1 cellular context compared by ENCODE assay signal in genomic region chr13:114256547-114256946, GRCh38.
TF ChIP-seq lines count a peak whose summit lies in the region.

No MANE protein-coding gene starts in this region.

TF ChIP-seq in GM23338, 12 proteins besides CTCF, POLR2A, EP300 and RAD21:
- TF ChIP-seq ZNF462 (CRISPR knock-in tag; IDR thresholded peaks at IDR 0.05) (no peak), STAT1 (IDR thresholded peaks at IDR 0.05; ENCODE audit: unreplicated experiment) (no peak), JUNB (IDR thresholded peaks at IDR 0.05; ENCODE audit: unreplicated experiment) (no peak), CREB1 (CRISPR knock-in tag; IDR thresholded peaks at IDR 0.05; ENCODE audit: low read depth) (no peak), ZNF114 (CRISPR knock-in tag; IDR thresholded peaks at IDR 0.05) (no peak), EZH2 (IDR thresholded peaks at IDR 0.05; ENCODE audit: low read depth, unreplicated experiment) (no peak), ETS1 (IDR thresholded peaks at IDR 0.05) (no peak), NANOG (IDR thresholded peaks at IDR 0.05; ENCODE audit: borderline replicate concordance) (no peak), ZNF331 (CRISPR knock-in tag; IDR thresholded peaks at IDR 0.05; ENCODE audit: low read depth) (no peak), POLR2AphosphoS5 (IDR thresholded peaks at IDR 0.05; ENCODE audit: low read depth) (no peak), REST (IDR thresholded peaks at IDR 0.05; ENCODE audit: unreplicated experiment) (no peak), EZH2phosphoT487 (IDR thresholded peaks at IDR 0.05; ENCODE audit: unreplicated experiment) (no peak)
